17 cellular contexts compared by ENCODE assay signal in the genomic region with DNA sequence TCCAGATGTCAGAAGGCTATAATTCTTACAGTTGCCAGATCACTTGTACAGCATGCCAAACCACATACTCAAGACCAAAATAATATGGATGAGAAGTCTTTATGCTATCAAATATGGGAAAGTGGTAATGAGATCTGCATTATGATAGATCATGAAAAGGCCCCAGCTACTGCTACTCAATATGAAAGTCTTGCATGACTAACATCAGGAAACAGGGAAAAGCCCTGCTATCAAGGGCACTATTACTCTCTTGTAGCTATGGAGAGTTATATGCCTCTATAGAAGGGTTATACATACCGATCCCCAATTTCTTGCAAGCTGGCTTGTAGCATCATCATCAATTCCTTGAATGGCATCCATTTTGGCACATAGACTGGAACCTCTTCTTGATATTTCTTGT. TPM values are rescaled to one million over a fixed set of nuclear protein-coding genes. Genes with fewer than 3 reads are reported as not detected.
A peak's percentile ranks its signal among the peaks of the same experiment; 100 is the strongest.
DNase-seq lines count a peak whose midpoint lies in the region; ATAC-seq and TF ChIP-seq lines count a peak whose summit lies in the region.
"Had no signal": no experiment of that assay in that cellular context is flagged by ENCODE, and none has a peak within 500 bp of the region (broad histone marks: within the 10 kb centered on the region; RNA-seq: fewer than 3 reads in every experiment).

No MANE protein-coding gene starts in this region.

- intact Hi-C loops in natural killer cell (cut with micrococcal nuclease), result no loop called here

- no peak for DNase-seq in activated CD8-positive, alpha-beta memory T cell treated with anti-CD3 and anti-CD28 coated beads, Interleukin-2, amount 10 ng/mL, durations not matched to agents 7 days and 5 days
- DNase-seq in activated CD8-positive, alpha-beta memory T cell treated with anti-CD3 and anti-CD28 coated beads, Interleukin-2, amount 50 U/mL, for 48 hours, result no peak
- no peak for DNase-seq in natural killer cell treated with Interleukin-12 subunit alpha and Interleukin-12 subunit beta and Interleukin-15 and Interleukin-18, amount 100 ng/mL, for 72 hours (ENCODE audit: low spot score)
- DNase-seq in natural killer cell (no peak), fibroblast of peridontal ligament (ENCODE audit: extremely low read depth) (peak; percentile 18), type B pancreatic cell (ENCODE audit: extremely low spot score, unreplicated experiment) (no peak), NCI-H187 treated with DMSO at 0.1 percent for 48 hours (lab: John Stamatoyannopoulos, UW) (no peak)
- no peak for DNase-seq in stimulated activated naive CD8-positive, alpha-beta T cell treated with anti-CD3 and anti-CD28 coated beads, Interleukin-15, amount 100 ng/mL, for 72 hours
- DNase-seq: ACHN; CD4-positive, CD25-positive, alpha-beta regulatory T cell; DMS 273 treated with DMSO at 0.1 percent for 48 hours; HCEC 1CT; HFFc6 had no signal

- no peak overlapping the region for H3K4me3 Mint-ChIP-seq in activated CD8-positive, alpha-beta memory T cell treated with anti-CD3 and anti-CD28 coated beads, Interleukin-2, amount 10 ng/mL, durations not matched to agents 7 days and 5 days
- no peak overlapping the region for H3K4me3 Mint-ChIP-seq in natural killer cell treated with Interleukin-12 subunit alpha and Interleukin-12 subunit beta and Interleukin-15 and Interleukin-18, amount 100 ng/mL, for 72 hours
- H3K4me3 Mint-ChIP-seq in natural killer cell (no peak overlapping the region), type B pancreatic cell (no peak overlapping the region)
- H3K4me3 Mint-ChIP-seq in stimulated activated naive CD8-positive, alpha-beta T cell treated with anti-CD3 and anti-CD28 coated beads, Interleukin-15, amount 100 ng/mL, for 72 hours, result no peak overlapping the region
- H3K4me3 Mint-ChIP-seq: CD4-positive, CD25-positive, alpha-beta regulatory T cell; HFFc6 had no signal

- H3K27me3 Mint-ChIP-seq in activated CD8-positive, alpha-beta memory T cell treated with anti-CD3 and anti-CD28 coated beads, Interleukin-2, amount 10 ng/mL, durations not matched to agents 7 days and 5 days, result no peaks in the 10 kb centered on the region
- H3K27me3 Mint-ChIP-seq in natural killer cell treated with Interleukin-12 subunit alpha and Interleukin-12 subunit beta and Interleukin-15 and Interleukin-18, amount 100 ng/mL, for 72 hours, result no peaks in the 10 kb centered on the region
- H3K27me3 Mint-ChIP-seq in natural killer cell (ENCODE audit: low read depth in 2 of 2), result no peaks in the 10 kb centered on the region
- no peaks in the 10 kb centered on the region for H3K27me3 Mint-ChIP-seq in stimulated activated naive CD8-positive, alpha-beta T cell treated with anti-CD3 and anti-CD28 coated beads, Interleukin-15, amount 100 ng/mL, for 72 hours
- no peaks in the 10 kb centered on the region for H3K27me3 Mint-ChIP-seq in type B pancreatic cell
- H3K27me3 Mint-ChIP-seq: CD4-positive, CD25-positive, alpha-beta regulatory T cell had no signal

- H3K36me3 Mint-ChIP-seq in activated CD8-positive, alpha-beta memory T cell treated with anti-CD3 and anti-CD28 coated beads, Interleukin-2, amount 10 ng/mL, durations not matched to agents 7 days and 5 days, result peaks cover 53% of the 10 kb centered on the region
- peaks cover 43% of the 10 kb centered on the region for H3K36me3 Mint-ChIP-seq in natural killer cell treated with Interleukin-12 subunit alpha and Interleukin-12 subunit beta and Interleukin-15 and Interleukin-18, amount 100 ng/mL, for 72 hours
- H3K36me3 Mint-ChIP-seq in natural killer cell (peaks cover 50% of the 10 kb centered on the region), type B pancreatic cell (peaks cover 26% of the 10 kb centered on the region)

- CTCF ChIA-PET in activated CD8-positive, alpha-beta memory T cell treated with anti-CD3 and anti-CD28 coated beads, Interleukin-2, amount 10 ng/mL, durations not matched to agents 7 days and 5 days (lab: Charles Lee), result interaction anchor here (0.5 to 0.6 kb wide), 2 partner anchors 7 to 9 kb away, joined by 3 read pairs; no protein-coding TSS in a partner anchor

- peaks cover 8% of the 10 kb centered on the region for H3K4me1 Mint-ChIP-seq in activated CD8-positive, alpha-beta memory T cell treated with anti-CD3 and anti-CD28 coated beads, Interleukin-2, amount 10 ng/mL, durations not matched to agents 7 days and 5 days
- peaks cover 0 to 6% of the 10 kb centered on the region in 2 donors for H3K4me1 Mint-ChIP-seq in natural killer cell treated with Interleukin-12 subunit alpha and Interleukin-12 subunit beta and Interleukin-15 and Interleukin-18, amount 100 ng/mL, for 72 hours (ENCODE audit: low read depth in 2 of 2)
- no peaks in the 10 kb centered on the region for H3K4me1 Mint-ChIP-seq in natural killer cell
- H3K4me1 Mint-ChIP-seq in stimulated activated naive CD8-positive, alpha-beta T cell treated with anti-CD3 and anti-CD28 coated beads, Interleukin-15, amount 100 ng/mL, for 72 hours, result no peaks in the 10 kb centered on the region
- H3K4me1 Mint-ChIP-seq in type B pancreatic cell (ENCODE audit: unreplicated experiment), result no peaks in the 10 kb centered on the region
- H3K4me1 Mint-ChIP-seq: CD4-positive, CD25-positive, alpha-beta regulatory T cell had no signal

- H3K9me3 Mint-ChIP-seq in activated CD8-positive, alpha-beta memory T cell treated with anti-CD3 and anti-CD28 coated beads, Interleukin-2, amount 10 ng/mL, durations not matched to agents 7 days and 5 days (ENCODE audit: low read depth), result no peaks in the 10 kb centered on the region
- H3K9me3 Mint-ChIP-seq in natural killer cell treated with Interleukin-12 subunit alpha and Interleukin-12 subunit beta and Interleukin-15 and Interleukin-18, amount 100 ng/mL, for 72 hours, result no peaks in the 10 kb centered on the region
- H3K9me3 Mint-ChIP-seq in natural killer cell (no peaks in the 10 kb centered on the region), type B pancreatic cell (no peaks in the 10 kb centered on the region)
- H3K9me3 Mint-ChIP-seq in stimulated activated naive CD8-positive, alpha-beta T cell treated with anti-CD3 and anti-CD28 coated beads, Interleukin-15, amount 100 ng/mL, for 72 hours, result no peaks in the 10 kb centered on the region
- H3K9me3 Mint-ChIP-seq: CD4-positive, CD25-positive, alpha-beta regulatory T cell; HFFc6 had no signal

- peak; percentile 23 for ATAC-seq in activated CD8-positive, alpha-beta memory T cell treated with anti-CD3 and anti-CD28 coated beads, Interleukin-2, amount 10 ng/mL, durations not matched to agents 7 days and 5 days
- peak; percentile 40 to 83 for ATAC-seq in natural killer cell treated with Interleukin-12 subunit alpha and Interleukin-12 subunit beta and Interleukin-15 and Interleukin-18, amount 100 ng/mL, for 72 hours
- ATAC-seq in natural killer cell, result no peak
- peak; percentile 95 for ATAC-seq in stimulated activated naive CD8-positive, alpha-beta T cell treated with anti-CD3 and anti-CD28 coated beads, Interleukin-15, amount 100 ng/mL, for 72 hours
- ATAC-seq: GM12878 had no signal

- TF ChIP-seq CTCF in natural killer cell (IDR thresholded peaks at IDR 0.05), result no peak
- TF ChIP-seq CTCF in type B pancreatic cell (conservative IDR thresholded peaks at IDR 0.05), result no peak

- no peak overlapping the region for H3K27ac Mint-ChIP-seq in activated CD8-positive, alpha-beta memory T cell treated with anti-CD3 and anti-CD28 coated beads, Interleukin-2, amount 10 ng/mL, durations not matched to agents 7 days and 5 days
- H3K27ac Mint-ChIP-seq in natural killer cell treated with Interleukin-12 subunit alpha and Interleukin-12 subunit beta and Interleukin-15 and Interleukin-18, amount 100 ng/mL, for 72 hours, result no peak overlapping the region
- no peak overlapping the region for H3K27ac Mint-ChIP-seq in natural killer cell
- no peak overlapping the region for H3K27ac Mint-ChIP-seq in stimulated activated naive CD8-positive, alpha-beta T cell treated with anti-CD3 and anti-CD28 coated beads, Interleukin-15, amount 100 ng/mL, for 72 hours
- no peak overlapping the region for H3K27ac Mint-ChIP-seq in type B pancreatic cell
- H3K27ac Mint-ChIP-seq: CD4-positive, CD25-positive, alpha-beta regulatory T cell; HFFc6 had no signal

RNA-seq across cellular contexts. Expression of a gene that starts 30.2 kb away (rescaled TPM):
- total RNA-seq in activated CD8-positive, alpha-beta memory T cell treated with anti-CD3 and anti-CD28 coated beads, Interleukin-2, amount 10 ng/mL, durations not matched to agents 7 days and 5 days, result under 1 TPM; 0.61 to 0.91 TPM
- total RNA-seq in natural killer cell treated with Interleukin-12 subunit alpha and Interleukin-12 subunit beta and Interleukin-15 and Interleukin-18, amount 100 ng/mL, for 72 hours, result 1 to 10 TPM in 1 of 2 donors, under 1 TPM in 1; 0.38 to 2.1 TPM
- total RNA-seq in natural killer cell, result 1 to 10 TPM in 2 of 3 donors, under 1 TPM in 1; 0.60 to 2.2 (median 1.1) TPM
- total RNA-seq in type B pancreatic cell (ENCODE audit: low replicate concordance), result 0.81 and 2.6 TPM in 2 replicates
- total RNA-seq: G401, H4 had no signal

RNA-seq across cellular contexts. Expression of a gene that starts 37.2 kb away (rescaled TPM):
- total RNA-seq in activated CD8-positive, alpha-beta memory T cell treated with anti-CD3 and anti-CD28 coated beads, Interleukin-2, amount 10 ng/mL, durations not matched to agents 7 days and 5 days, result 10 to 100 TPM; 17.3 to 20.8 TPM
- total RNA-seq in natural killer cell treated with Interleukin-12 subunit alpha and Interleukin-12 subunit beta and Interleukin-15 and Interleukin-18, amount 100 ng/mL, for 72 hours, result 10 to 100 TPM; 19.6 to 23.8 TPM
- total RNA-seq in natural killer cell (1 to 10 TPM; 5.8 to 9.6 (median 6.6) TPM), type B pancreatic cell (ENCODE audit: low replicate concordance) (19.9 and 21.9 TPM in 2 replicates)

RNA-seq across cellular contexts. Expression of a gene that starts 43.3 kb away (rescaled TPM):
- total RNA-seq in activated CD8-positive, alpha-beta memory T cell treated with anti-CD3 and anti-CD28 coated beads, Interleukin-2, amount 10 ng/mL, durations not matched to agents 7 days and 5 days, result not detected
- not detected for total RNA-seq in natural killer cell treated with Interleukin-12 subunit alpha and Interleukin-12 subunit beta and Interleukin-15 and Interleukin-18, amount 100 ng/mL, for 72 hours
- not detected for total RNA-seq in natural killer cell
- not detected in 2 replicates for total RNA-seq in type B pancreatic cell (ENCODE audit: low replicate concordance)
- total RNA-seq: A172; CD4-positive, CD25-positive, alpha-beta regulatory T cell; G401; GM12878; H4; HFFc6 had no signal

Comparison
In these comparisons a context has a peak if more than half of its experiments do, and no peak if none do; other contexts are left out.
1. ATAC-seq: peak in activated CD8-positive, alpha-beta memory T cell treated with anti-CD3 and anti-CD28 coated beads, Interleukin-2, amount 10 ng/mL, durations not matched to agents 7 days and 5 days (single experiment), natural killer cell treated with Interleukin-12 subunit alpha and Interleukin-12 subunit beta and Interleukin-15 and Interleukin-18, amount 100 ng/mL, for 72 hours (2 of 2) and stimulated activated naive CD8-positive, alpha-beta T cell treated with anti-CD3 and anti-CD28 coated beads, Interleukin-15, amount 100 ng/mL, for 72 hours (single experiment); none in natural killer cell (0 of 3).